ENCODE assay signal across 9 cellular contexts in genomic region chr6:148973809-148974208, GRCh38.
A peak's percentile ranks its signal among the peaks of the same experiment; 100 is the strongest.
DNase-seq lines count a peak whose midpoint lies in the region; ATAC-seq and TF ChIP-seq lines count a peak whose summit lies in the region.
"Had no signal": no experiment of that assay in that cellular context is flagged by ENCODE, and none has a peak within 500 bp of the region (broad histone marks: within the 10 kb centered on the region; RNA-seq: fewer than 3 reads in every experiment).

No MANE protein-coding gene starts in this region.

- DNase-seq in left ventricle myocardium superior = no peak
- no peak for DNase-seq in Right ventricle myocardium superior
- peak; percentile 20 for DNase-seq in SK-N-MC (ENCODE audit: low read depth, low spot score)
- no peak for DNase-seq in glutamatergic neuron
- DNase-seq in vagina (ENCODE audit: extremely low spot score in 2 of 2) = no peak
- DNase-seq in activated CD4-positive, alpha-beta T cell treated with anti-CD3 and anti-CD28 coated beads, Interleukin-2, amount 10 ng/mL, durations not matched to agents 24 days and 14 days = no peak
- DNase-seq in NCI-H1048 (lab: John Stamatoyannopoulos, UW) = no peak
- DNase-seq: SHP77 treated with DMSO at 0.1 percent for 48 hours had no signal

- no peak overlapping the region for H3K9ac ChIP-seq in SK-N-MC (ENCODE audit: insufficient read length)

- H3K4me3 Mint-ChIP-seq in glutamatergic neuron (ENCODE audit: unreplicated experiment) = no peak overlapping the region
- no peak overlapping the region for H3K4me3 Mint-ChIP-seq in activated CD4-positive, alpha-beta T cell treated with anti-CD3 and anti-CD28 coated beads, Interleukin-2, amount 10 ng/mL, durations not matched to agents 24 days and 14 days

- no peaks in the 10 kb centered on the region for H3K4me1 ChIP-seq in vagina

- no peaks in the 10 kb centered on the region for H3K9me3 Mint-ChIP-seq in glutamatergic neuron (ENCODE audit: unreplicated experiment)
- H3K9me3 Mint-ChIP-seq in activated CD4-positive, alpha-beta T cell treated with anti-CD3 and anti-CD28 coated beads, Interleukin-2, amount 10 ng/mL, durations not matched to agents 24 days and 14 days = no peaks in the 10 kb centered on the region

- H3K27me3 ChIP-seq in vagina = no peaks in the 10 kb centered on the region

- peaks cover 8% of the 10 kb centered on the region for H3K27me3 Mint-ChIP-seq in glutamatergic neuron (ENCODE audit: unreplicated experiment)
- peaks cover 44% of the 10 kb centered on the region for H3K27me3 Mint-ChIP-seq in activated CD4-positive, alpha-beta T cell treated with anti-CD3 and anti-CD28 coated beads, Interleukin-2, amount 10 ng/mL, durations not matched to agents 24 days and 14 days

- H3K36me3 Mint-ChIP-seq in glutamatergic neuron (ENCODE audit: unreplicated experiment) = no peaks in the 10 kb centered on the region
- no peaks in the 10 kb centered on the region for H3K36me3 Mint-ChIP-seq in activated CD4-positive, alpha-beta T cell treated with anti-CD3 and anti-CD28 coated beads, Interleukin-2, amount 10 ng/mL, durations not matched to agents 24 days and 14 days (ENCODE audit: low read depth)

- H3K27ac ChIP-seq in SK-N-MC (no peak overlapping the region; the same call in 1 of the 2 replicates), vagina (peak overlapping the region; percentile 21)

- H3K36me3 ChIP-seq in SK-N-MC (ENCODE audit: insufficient read depth, low read length) = no peaks in the 10 kb centered on the region
- no peaks in the 10 kb centered on the region for H3K36me3 ChIP-seq in vagina

- TF ChIP-seq CTCF in glutamatergic neuron (IDR thresholded peaks at IDR 0.05; ENCODE audit: partially characterized antibody, unreplicated experiment) (peak; percentile 59), vagina (IDR thresholded peaks at IDR 0.05) (peak in 1 of 3 experiments; percentile 23)

- peaks cover 13% of the 10 kb centered on the region for H3K4me1 Mint-ChIP-seq in glutamatergic neuron (ENCODE audit: low read depth, unreplicated experiment)
- no peaks in the 10 kb centered on the region for H3K4me1 Mint-ChIP-seq in activated CD4-positive, alpha-beta T cell treated with anti-CD3 and anti-CD28 coated beads, Interleukin-2, amount 10 ng/mL, durations not matched to agents 24 days and 14 days

- no peak overlapping the region for H3K27ac Mint-ChIP-seq in glutamatergic neuron (ENCODE audit: unreplicated experiment)
- H3K27ac Mint-ChIP-seq in activated CD4-positive, alpha-beta T cell treated with anti-CD3 and anti-CD28 coated beads, Interleukin-2, amount 10 ng/mL, durations not matched to agents 24 days and 14 days = no peak overlapping the region

- H3K4me3 ChIP-seq in SK-N-MC (no peak overlapping the region), vagina (no peak overlapping the region)

- peak; percentile 41 for ATAC-seq in left ventricle myocardium superior
- no peak for ATAC-seq in Right ventricle myocardium superior (ENCODE audit: poor library complexity)
- no peak for ATAC-seq in GM19328 (IDR thresholded peaks at IDR 0.05; ENCODE audit: unreplicated experiment)

- no peak for TF ChIP-seq POLR2A in vagina (IDR thresholded peaks at IDR 0.05)

- H3K9me3 ChIP-seq in SK-N-MC (ENCODE audit: low read depth, low read length) (no peaks in the 10 kb centered on the region), vagina (no peaks in the 10 kb centered on the region)

- intact Hi-C loops in left ventricle myocardium superior (cut with micrococcal nuclease) = no loop called here
- intact Hi-C loops in Right ventricle myocardium superior (cut with DNase I) = no loop called here
- intact Hi-C loops in vagina (cut with DNase I) = loop anchor here (10.0 kb wide), 1 partner anchor 399 kb away; no protein-coding TSS in a partner anchor
- intact Hi-C loops in activated CD4-positive, alpha-beta T cell treated with anti-CD3 and anti-CD28 coated beads, Interleukin-2, amount 10 ng/mL, durations not matched to agents 24 days and 14 days (cut with micrococcal nuclease) = no loop called here
